In the genomic region with DNA sequence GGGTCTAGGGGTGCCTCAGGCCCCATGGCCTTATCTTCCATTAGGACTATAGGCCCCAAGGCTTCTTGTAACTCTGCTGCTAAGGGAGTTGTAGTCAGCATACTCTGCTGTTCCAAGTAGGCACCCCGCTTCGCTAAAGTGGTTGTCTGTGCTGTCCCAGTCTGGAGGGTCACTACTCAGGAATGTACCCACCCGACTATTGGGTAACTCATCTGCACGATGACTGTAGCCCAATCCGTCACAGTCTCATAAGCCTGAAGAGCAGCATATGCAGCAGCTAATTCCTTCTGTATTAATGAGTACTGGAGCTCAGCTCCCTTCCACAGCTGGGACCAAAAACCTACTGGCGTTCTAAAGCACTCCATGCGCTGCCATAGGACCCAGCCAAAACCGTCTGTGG, we compare ENCODE assay signal across 24 cellular contexts.
"Had no signal": no experiment of that assay in that cellular context is flagged by ENCODE, and none has a peak within 500 bp of the region (broad histone marks: within the 10 kb centered on the region; RNA-seq: fewer than 3 reads in every experiment).

No MANE protein-coding gene starts in this region.

- ATAC-seq: left colon; left ventricle myocardium superior; pancreas; right cardiac atrium; stimulated activated effector memory CD8-positive, alpha-beta T cell treated with anti-CD3 and anti-CD28 coated beads, Interleukin-12 subunit alpha, Interleukin-12 subunit beta, amount 100 ng/mL, for 72 hours; stimulated activated naive CD8-positive, alpha-beta T cell treated with anti-CD3 and anti-CD28 coated beads, Interleukin-15, Interleukin-2, amounts not matched to agents 100 U/mL and 50 U/mL, for 24 hours; upper lobe of right lung had no signal

- H3K4me3 ChIP-seq: dorsolateral prefrontal cortex, esophagus muscularis mucosa, hepatocyte, lung, pancreas, smooth muscle cell, testis, tibial nerve, upper lobe of right lung had no signal

- DNase-seq: cortex of kidney; dorsolateral prefrontal cortex; effector memory CD4-positive, alpha-beta T cell; foreskin melanocyte; head of caudate nucleus; kidney; left colon; left ventricle myocardium superior; mesendoderm; naive B cell; occipital lobe; pancreas; right cardiac atrium; stimulated activated CD4-positive, alpha-beta T cell treated with anti-CD3 and anti-CD28 coated beads, Interleukin-4, amount 100 ng/mL, for 1 hour; stimulated activated CD8-positive, alpha-beta memory T cell treated with anti-CD3 and anti-CD28 coated beads, Interleukin-4, amount 100 ng/mL, for 48 hours; stimulated activated naive CD8-positive, alpha-beta T cell treated with anti-CD3 and anti-CD28 coated beads, Interleukin-15, Interleukin-2, amounts not matched to agents 100 U/mL and 50 U/mL, for 24 hours; testis; upper lobe of right lung had no signal
